1 cellular context compared by ENCODE assay signal in the genomic region with DNA sequence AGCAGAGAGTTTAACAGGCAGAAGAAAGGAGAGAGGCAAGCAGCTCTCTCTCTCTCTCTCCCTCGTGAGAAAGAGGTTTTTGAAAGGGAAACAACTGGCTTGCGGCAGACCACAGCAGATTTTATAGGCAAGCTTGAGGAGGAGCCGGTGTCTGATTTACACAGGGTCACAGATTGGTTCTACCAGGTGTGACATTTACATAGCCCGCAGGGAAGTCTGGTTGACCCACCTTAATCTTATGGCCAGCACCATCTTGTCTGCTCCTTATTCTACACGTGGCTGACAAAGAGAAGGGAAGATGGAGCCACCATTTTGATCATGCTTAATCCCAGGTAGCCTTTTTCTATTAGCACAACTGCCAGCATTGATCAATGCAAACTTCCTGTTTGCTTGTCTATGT.
TF ChIP-seq lines count a peak whose summit lies in the region.

No MANE protein-coding gene starts in this region.

TF ChIP-seq in WTC11, 78 proteins besides CTCF, POLR2A, EP300 and RAD21:
- TF ChIP-seq, protein P1, sequence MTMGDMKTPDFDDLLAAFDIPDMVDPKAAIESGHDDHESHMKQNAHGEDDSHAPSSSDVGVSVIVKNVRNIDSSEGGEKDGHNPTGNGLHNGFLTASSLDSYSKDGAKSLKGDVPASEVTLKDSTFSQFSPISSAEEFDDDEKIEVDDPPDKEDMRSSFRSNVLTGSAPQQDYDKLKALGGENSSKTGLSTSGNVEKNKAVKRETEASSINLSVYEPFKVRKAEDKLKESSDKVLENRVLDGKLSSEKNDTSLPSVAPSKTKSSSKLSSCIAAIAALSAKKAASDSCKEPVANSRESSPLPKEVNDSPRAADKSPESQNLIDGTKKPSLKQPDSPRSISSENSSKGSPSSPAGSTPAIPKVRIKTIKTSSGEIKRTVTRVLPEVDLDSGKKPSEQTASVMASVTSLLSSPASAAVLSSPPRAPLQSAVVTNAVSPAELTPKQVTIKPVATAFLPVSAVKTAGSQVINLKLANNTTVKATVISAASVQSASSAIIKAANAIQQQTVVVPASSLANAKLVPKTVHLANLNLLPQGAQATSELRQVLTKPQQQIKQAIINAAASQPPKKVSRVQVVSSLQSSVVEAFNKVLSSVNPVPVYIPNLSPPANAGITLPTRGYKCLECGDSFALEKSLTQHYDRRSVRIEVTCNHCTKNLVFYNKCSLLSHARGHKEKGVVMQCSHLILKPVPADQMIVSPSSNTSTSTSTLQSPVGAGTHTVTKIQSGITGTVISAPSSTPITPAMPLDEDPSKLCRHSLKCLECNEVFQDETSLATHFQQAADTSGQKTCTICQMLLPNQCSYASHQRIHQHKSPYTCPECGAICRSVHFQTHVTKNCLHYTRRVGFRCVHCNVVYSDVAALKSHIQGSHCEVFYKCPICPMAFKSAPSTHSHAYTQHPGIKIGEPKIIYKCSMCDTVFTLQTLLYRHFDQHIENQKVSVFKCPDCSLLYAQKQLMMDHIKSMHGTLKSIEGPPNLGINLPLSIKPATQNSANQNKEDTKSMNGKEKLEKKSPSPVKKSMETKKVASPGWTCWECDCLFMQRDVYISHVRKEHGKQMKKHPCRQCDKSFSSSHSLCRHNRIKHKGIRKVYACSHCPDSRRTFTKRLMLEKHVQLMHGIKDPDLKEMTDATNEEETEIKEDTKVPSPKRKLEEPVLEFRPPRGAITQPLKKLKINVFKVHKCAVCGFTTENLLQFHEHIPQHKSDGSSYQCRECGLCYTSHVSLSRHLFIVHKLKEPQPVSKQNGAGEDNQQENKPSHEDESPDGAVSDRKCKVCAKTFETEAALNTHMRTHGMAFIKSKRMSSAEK (CRISPR knock-in tag; IDR thresholded peaks at IDR 0.05; ENCODE audit: borderline replicate concordance), result 0 out of 2 replicates have a peak, but pooled peaks have one; percentile 16
- TF ChIP-seq FOXK1 (CRISPR knock-in tag; IDR thresholded peaks at IDR 0.05) (no peak), ZNF121 (CRISPR knock-in tag; IDR thresholded peaks at IDR 0.05) (no peak), ZNF219 (CRISPR knock-in tag; IDR thresholded peaks at IDR 0.05; ENCODE audit: borderline replicate concordance) (no peak), SMAD3 (CRISPR knock-in tag; IDR thresholded peaks at IDR 0.05; ENCODE audit: borderline replicate concordance) (no peak)
- TF ChIP-seq, protein P2, sequence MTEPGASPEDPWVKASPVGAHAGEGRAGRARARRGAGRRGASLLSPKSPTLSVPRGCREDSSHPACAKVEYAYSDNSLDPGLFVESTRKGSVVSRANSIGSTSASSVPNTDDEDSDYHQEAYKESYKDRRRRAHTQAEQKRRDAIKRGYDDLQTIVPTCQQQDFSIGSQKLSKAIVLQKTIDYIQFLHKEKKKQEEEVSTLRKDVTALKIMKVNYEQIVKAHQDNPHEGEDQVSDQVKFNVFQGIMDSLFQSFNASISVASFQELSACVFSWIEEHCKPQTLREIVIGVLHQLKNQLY (CRISPR knock-in tag; IDR thresholded peaks at IDR 0.05), result no peak
